In the genomic region with DNA sequence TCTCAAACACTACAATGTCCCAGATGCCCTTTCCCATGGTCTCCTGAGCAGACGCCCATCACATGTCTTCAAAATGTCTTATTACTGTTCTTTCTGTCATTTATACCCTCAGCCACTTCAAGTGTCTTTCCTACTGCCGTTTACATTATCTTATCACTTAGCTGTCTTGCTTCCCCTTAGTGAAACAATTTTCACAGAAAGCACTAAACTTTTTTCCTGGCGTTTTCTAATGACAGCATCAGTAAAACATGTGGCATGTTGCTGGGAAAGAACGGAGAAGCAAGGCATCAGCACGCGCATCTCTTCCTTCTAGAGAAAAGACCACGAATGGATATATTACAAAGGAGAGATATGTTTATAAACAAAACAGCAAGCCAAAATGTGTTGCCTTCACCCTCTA, we compare ENCODE assay signal across 24 cellular contexts.
DNase-seq lines count a peak whose midpoint lies in the region; ATAC-seq and TF ChIP-seq lines count a peak whose summit lies in the region.
"Had no signal": no experiment of that assay in that cellular context is flagged by ENCODE, and none has a peak within 500 bp of the region (broad histone marks: within the 10 kb centered on the region; RNA-seq: fewer than 3 reads in every experiment).

No MANE protein-coding gene starts in this region.

- DNase-seq in AG04450 (ENCODE audit: low read depth, low spot score) (peak; percentile 4), fibroblast of peridontal ligament (ENCODE audit: extremely low read depth) (peak; percentile 42), GOT3 (lab: John Stamatoyannopoulos, UW) (no peak), foreskin melanocyte (no peak), NCI-H1105 (lab: John Stamatoyannopoulos, UW) (no peak)
- DNase-seq: 8988T; ACHN; AML-193; CD4-positive, alpha-beta T cell; HCEC 1CT; NCI-H1048; NCI-H1417 treated with DMSO at 0.1 percent for 48 hours; NCI-H1694 treated with DMSO at 0.1 percent for 48 hours; NCI-H2081; NCI-H2227 treated with DMSO at 0.1 percent for 48 hours; NCI-H526 treated with DMSO at 0.1 percent for 48 hours; Right ventricle myocardium superior; RPMI8226 had no signal

- no peaks in the 10 kb centered on the region for H3K36me3 ChIP-seq in OCI-LY3 (replicated peaks; ENCODE audit: low read depth, low read length)
- H3K36me3 ChIP-seq in mesodermal cell (ENCODE audit: control insufficient read depth, insufficient read depth, low read length) = no peaks in the 10 kb centered on the region
- H3K36me3 ChIP-seq: BLaER1 treated with 17β-estradiol and CSF1 and Interleukin-3, amounts not matched to agents 10 nM and 100 nM; SJSA1 had no signal

- CTCF ChIA-PET in AG04450 (lab: Charles Lee) = no interaction called here

- no peaks in the 10 kb centered on the region for H4K20me1 ChIP-seq in OCI-LY3 (ENCODE audit: insufficient read depth, low read length)
- H4K20me1 ChIP-seq: BLaER1 treated with 17β-estradiol and CSF1 and Interleukin-3, amounts not matched to agents 10 nM and 100 nM had no signal

- POLR2A ChIA-PET in AG04450 (lab: Yijun Ruan, JAX) = no interaction called here

- H3K4me1 ChIP-seq in OCI-LY3 (ENCODE audit: low read length) (no peaks in the 10 kb centered on the region), mesodermal cell (ENCODE audit: control insufficient read depth, insufficient read depth, low read length, poor library complexity, severe bottlenecking) (no peaks in the 10 kb centered on the region)
- H3K4me1 ChIP-seq: BLaER1 treated with 17β-estradiol and CSF1 and Interleukin-3, amounts not matched to agents 10 nM and 100 nM; SJSA1 had no signal

- H3K4me3 ChIP-seq in AG04450 (ENCODE audit: low read depth, low read length) (no peak overlapping the region), OCI-LY3 (ENCODE audit: low read length) (no peak overlapping the region), mesodermal cell (ENCODE audit: extremely low read depth, insufficient read depth, low read length, poor library complexity, severe bottlenecking) (no peak overlapping the region)
- H3K4me3 ChIP-seq: BLaER1 treated with 17β-estradiol and CSF1 and Interleukin-3, amounts not matched to agents 10 nM and 100 nM; SJSA1 had no signal

- no peak overlapping the region for H3K27ac ChIP-seq in AG04450 (ENCODE audit: low read depth, low read length)
- no peak overlapping the region for H3K27ac ChIP-seq in OCI-LY3 (ENCODE audit: low read length)
- peak overlapping the region; percentile 84 for H3K27ac ChIP-seq in mesodermal cell (ENCODE audit: low read depth, low read length, severe bottlenecking)
- H3K27ac ChIP-seq: BLaER1 treated with 17β-estradiol and CSF1 and Interleukin-3, amounts not matched to agents 10 nM and 100 nM; KMS-11; SJSA1 had no signal

- H2AFZ ChIP-seq in OCI-LY3 (ENCODE audit: low read depth, low read length) = peak overlapping the region; percentile 25; the same call in 1 of the 2 replicates

- H3K79me2 ChIP-seq in OCI-LY3 (ENCODE audit: low read length) = no peaks in the 10 kb centered on the region

- H3K9me3 ChIP-seq in AG04450 (ENCODE audit: control insufficient read depth, insufficient read depth, low read length) = no peaks in the 10 kb centered on the region
- H3K9me3 ChIP-seq in OCI-LY3 (ENCODE audit: insufficient read depth, low read length) = no peaks in the 10 kb centered on the region
- no peaks in the 10 kb centered on the region for H3K9me3 ChIP-seq in mesodermal cell (ENCODE audit: control insufficient read depth, low read length)
- H3K9me3 ChIP-seq: BLaER1 treated with 17β-estradiol and CSF1 and Interleukin-3, amounts not matched to agents 10 nM and 100 nM; SJSA1 had no signal

- no peak overlapping the region for H3K4me2 ChIP-seq in OCI-LY3 (ENCODE audit: low read length)
- H3K4me2 ChIP-seq: BLaER1 treated with 17β-estradiol and CSF1 and Interleukin-3, amounts not matched to agents 10 nM and 100 nM; KMS-11 had no signal

- no peak for ATAC-seq in GM18520 (IDR thresholded peaks at IDR 0.05; ENCODE audit: unreplicated experiment)

- no peaks in the 10 kb centered on the region for H3K27me3 ChIP-seq in AG04450 (ENCODE audit: control insufficient read depth, insufficient read depth, low read length)
- H3K27me3 ChIP-seq in OCI-LY3 (ENCODE audit: low read depth, low read length) = no peaks in the 10 kb centered on the region
- H3K27me3 ChIP-seq: BLaER1 treated with 17β-estradiol and CSF1 and Interleukin-3, amounts not matched to agents 10 nM and 100 nM; SJSA1 had no signal

- H3K9ac ChIP-seq in OCI-LY3 (ENCODE audit: low read length) = no peak overlapping the region
- H3K9ac ChIP-seq: BLaER1 treated with 17β-estradiol and CSF1 and Interleukin-3, amounts not matched to agents 10 nM and 100 nM; KMS-11 had no signal

- no peak for TF ChIP-seq CTCF in AG04450 (IDR thresholded peaks at IDR 0.05; ENCODE audit: low read depth, low read length)
- no peak for TF ChIP-seq CTCF in OCI-LY3 (IDR thresholded peaks at IDR 0.05; ENCODE audit: low read depth, low read length)

- WGBS in mesodermal cell (ENCODE audit: insufficient coverage in 2 of 2), 2 experiments = 47 to 49% methylated on average over 2 to 3 of the region's 7 CpGs

Comparison
In these comparisons a context has a peak if more than half of its experiments do, and no peak if none do; other contexts are left out.
1. DNase-seq: peak in AG04450 (single experiment) and fibroblast of peridontal ligament (single experiment); none in GOT3 (single experiment), foreskin melanocyte (single experiment) and NCI-H1105 (single experiment).